Comparison of ENCODE assay signal across 15 cellular contexts in the genomic region with DNA sequence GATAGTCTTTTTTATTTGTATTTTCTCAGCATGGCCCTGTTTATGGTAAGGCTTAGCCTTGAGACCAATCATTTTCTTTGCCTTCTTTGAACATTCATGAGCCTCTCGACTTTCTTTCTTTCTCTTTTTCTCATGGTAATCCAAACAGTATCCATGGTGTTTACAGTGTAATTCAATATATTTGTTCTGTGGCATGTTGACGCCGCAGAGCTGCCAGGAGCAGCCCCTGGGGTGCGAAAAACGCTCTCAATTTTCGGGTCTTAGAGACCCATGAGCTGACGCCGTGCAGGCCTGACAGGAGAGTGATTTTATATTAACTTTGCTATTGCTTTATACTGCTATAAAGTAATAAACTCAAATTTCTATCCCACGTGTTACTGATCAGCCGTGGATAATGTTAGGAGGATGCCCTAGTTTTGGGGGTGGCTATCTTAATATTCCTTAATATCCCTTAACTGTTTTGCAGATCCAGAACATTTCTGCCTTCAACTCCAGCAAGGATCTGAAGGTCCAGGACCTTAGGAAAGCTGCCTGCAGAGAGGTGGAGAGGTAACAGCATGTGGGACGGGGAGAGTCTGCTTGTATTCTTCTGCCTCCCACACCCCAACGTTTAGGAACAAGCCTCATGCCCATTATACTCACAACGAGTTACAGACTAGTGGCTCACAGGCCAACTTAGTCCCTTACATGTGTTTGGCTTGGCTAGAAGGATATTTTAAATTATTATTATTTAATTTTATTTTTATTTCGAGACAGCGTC. TPM values are rescaled to one million over a fixed set of nuclear protein-coding genes. Genes with fewer than 3 reads are reported as not detected.
DNase-seq lines count a peak whose midpoint lies in the region; ATAC-seq and TF ChIP-seq lines count a peak whose summit lies in the region.
"Had no signal": no experiment of that assay in that cellular context is flagged by ENCODE, and none has a peak within 500 bp of the region (broad histone marks: within the 10 kb centered on the region; RNA-seq: fewer than 3 reads in every experiment).

No MANE protein-coding gene starts in this region.

- 0 out of 2 replicates have a peak, but pooled peaks cover 3% of the 10 kb centered on the region for H3F3A ChIP-seq in GM23338 (replicated peaks; ENCODE audit: low read depth)
- peaks cover 3% of the 10 kb centered on the region for H3F3A ChIP-seq in neural progenitor cell (ENCODE audit: low read depth)

- H2AFZ ChIP-seq in GM23338 (no peak overlapping the region), OCI-LY3 (ENCODE audit: low read depth, low read length) (no peak overlapping the region), neural progenitor cell (replicated peaks) (peak overlapping the region; percentile 61), Karpas-422 (ENCODE audit: low read length) (no peak overlapping the region)

- H3K9me3 ChIP-seq in OCI-LY3 (ENCODE audit: insufficient read depth, low read length) (no peaks in the 10 kb centered on the region), neural progenitor cell (ENCODE audit: low read depth) (no peaks in the 10 kb centered on the region), Karpas-422 (ENCODE audit: low read length) (no peaks in the 10 kb centered on the region)
- H3K9me3 ChIP-seq: ascending aorta, vagina had no signal

- no peaks in the 10 kb centered on the region for H3K9me3 Mint-ChIP-seq in GM23338
- no peaks in the 10 kb centered on the region for H3K9me3 Mint-ChIP-seq in neural progenitor cell

- H3K4me1 Mint-ChIP-seq in GM23338 (peaks cover 33% of the 10 kb centered on the region), neural progenitor cell (peaks cover 8% of the 10 kb centered on the region)

- peak overlapping the region; percentile 70 for H3K4me2 ChIP-seq in GM23338
- H3K4me2 ChIP-seq in OCI-LY3 (ENCODE audit: low read length): peak overlapping the region; percentile 16
- peak overlapping the region; percentile 43 for H3K4me2 ChIP-seq in neural progenitor cell
- H3K4me2 ChIP-seq in Karpas-422 (ENCODE audit: low read depth, low read length, poor library complexity, severe bottlenecking): no peak overlapping the region

- DNase-seq in GM23338 (ENCODE audit: low spot score) (peak; percentile 40), NCI-H2081 treated with DMSO at 0.1 percent for 48 hours (lab: John Stamatoyannopoulos, UW) (peak; percentile 36), neural progenitor cell (ENCODE audit: low spot score) (no peak), SHP77 (lab: John Stamatoyannopoulos, UW) (no peak), Karpas-422 (no peak)
- DNase-seq in stimulated activated CD4-positive, alpha-beta T cell treated with anti-CD3 and anti-CD28 coated beads, Interleukin-15, amount 100 ng/mL, for 24 hours: no peak
- DNase-seq: mesenchymal stem cell, NCI-H1694, OCI-M1 had no signal

- TF ChIP-seq CTCF in GM23338 (conservative IDR thresholded peaks at IDR 0.05; ENCODE audit: low read depth in 2 of 2) (no peak), OCI-LY3 (IDR thresholded peaks at IDR 0.05; ENCODE audit: low read depth, low read length) (no peak), neural progenitor cell (IDR thresholded peaks at IDR 0.05) (no peak)

- H3K79me2 ChIP-seq in GM23338 (replicated peaks; ENCODE audit: insufficient read depth) (no peaks in the 10 kb centered on the region), OCI-LY3 (ENCODE audit: low read length) (no peaks in the 10 kb centered on the region), neural progenitor cell (ENCODE audit: low read depth) (no peaks in the 10 kb centered on the region), Karpas-422 (ENCODE audit: low read length) (no peaks in the 10 kb centered on the region)

- H3K36me3 ChIP-seq in GM23338 (ENCODE audit: insufficient read depth) (no peaks in the 10 kb centered on the region), OCI-LY3 (replicated peaks; ENCODE audit: low read depth, low read length) (no peaks in the 10 kb centered on the region), neural progenitor cell (no peaks in the 10 kb centered on the region), Karpas-422 (ENCODE audit: insufficient read depth, low read length) (no peaks in the 10 kb centered on the region)
- H3K36me3 ChIP-seq: ascending aorta, vagina had no signal

- H3K27ac ChIP-seq in GM23338 (ENCODE audit: low read depth): no peak overlapping the region
- H3K27ac ChIP-seq in OCI-LY3 (ENCODE audit: low read length): no peak overlapping the region
- no peak overlapping the region for H3K27ac ChIP-seq in neural progenitor cell
- H3K27ac ChIP-seq in Karpas-422 (ENCODE audit: low read length): no peak overlapping the region
- H3K27ac ChIP-seq: ascending aorta, coronary artery, vagina had no signal

- no peak overlapping the region; the same call in 2 of the 3 replicates for H3K4me3 Mint-ChIP-seq in GM23338
- no peak overlapping the region for H3K4me3 Mint-ChIP-seq in neural progenitor cell

- peak overlapping the region; percentile 21; the same call in 1 of the 2 replicates for H3K4me3 ChIP-seq in GM23338
- H3K4me3 ChIP-seq in OCI-LY3 (ENCODE audit: low read length): no peak overlapping the region
- no peak overlapping the region for H3K4me3 ChIP-seq in neural progenitor cell
- no peak overlapping the region for H3K4me3 ChIP-seq in Karpas-422 (ENCODE audit: low read length)
- H3K4me3 ChIP-seq: ascending aorta, coronary artery, vagina had no signal

- H3K27me3 Mint-ChIP-seq in GM23338 (ENCODE audit: insufficient read depth, low read depth, poor library complexity) (peaks cover 14% of the 10 kb centered on the region), neural progenitor cell (ENCODE audit: insufficient read depth, low read depth) (peaks cover 2% of the 10 kb centered on the region)

- H3K27me3 ChIP-seq in GM23338 (ENCODE audit: insufficient read depth) (peaks cover 22% of the 10 kb centered on the region; the same call in 1 of the 2 replicates), OCI-LY3 (ENCODE audit: low read depth, low read length) (peaks cover 12% of the 10 kb centered on the region), neural progenitor cell (no peaks in the 10 kb centered on the region), Karpas-422 (ENCODE audit: low read length) (no peaks in the 10 kb centered on the region)
- H3K27me3 ChIP-seq: ascending aorta, vagina had no signal

- peak; percentile 77 for ATAC-seq in GM23338
- no peak for ATAC-seq in HG03175 (IDR thresholded peaks at IDR 0.05; ENCODE audit: unreplicated experiment)
- ATAC-seq: SK-N-SH treated with all-trans-retinoic acid at 6 μM for 48 hours had no signal

- H3K9me2 ChIP-seq in GM23338 (ENCODE audit: insufficient read depth) (no peaks in the 10 kb centered on the region), Karpas-422 (replicated peaks; ENCODE audit: insufficient read depth, low read length) (no peaks in the 10 kb centered on the region)

- H3K9ac ChIP-seq in OCI-LY3 (ENCODE audit: low read length) (no peak overlapping the region), neural progenitor cell (peak overlapping the region; percentile 13), Karpas-422 (ENCODE audit: low read length) (no peak overlapping the region)

- H4K20me1 ChIP-seq in GM23338 (replicated peaks; ENCODE audit: insufficient read depth) (no peaks in the 10 kb centered on the region), OCI-LY3 (ENCODE audit: insufficient read depth, low read length) (no peaks in the 10 kb centered on the region), neural progenitor cell (ENCODE audit: low read depth) (no peaks in the 10 kb centered on the region), Karpas-422 (ENCODE audit: insufficient read depth, low read depth, low read length) (no peaks in the 10 kb centered on the region)

- H3K36me3 Mint-ChIP-seq in GM23338 (ENCODE audit: low read depth) (no peaks in the 10 kb centered on the region), neural progenitor cell (no peaks in the 10 kb centered on the region)

- no peak overlapping the region for H3K27ac Mint-ChIP-seq in GM23338
- no peak overlapping the region for H3K27ac Mint-ChIP-seq in neural progenitor cell

- peaks cover 43% of the 10 kb centered on the region for H3K4me1 ChIP-seq in GM23338 (ENCODE audit: insufficient read depth)
- peaks cover 51% of the 10 kb centered on the region for H3K4me1 ChIP-seq in OCI-LY3 (ENCODE audit: low read length)
- peaks cover 10% of the 10 kb centered on the region for H3K4me1 ChIP-seq in neural progenitor cell
- H3K4me1 ChIP-seq in Karpas-422 (ENCODE audit: low read length): peaks cover 31% of the 10 kb centered on the region
- H3K4me1 ChIP-seq: ascending aorta, vagina had no signal

TF ChIP-seq in GM23338, 12 proteins besides CTCF, POLR2A, EP300 and RAD21 (continues in another document):
- TF ChIP-seq, protein P1, sequence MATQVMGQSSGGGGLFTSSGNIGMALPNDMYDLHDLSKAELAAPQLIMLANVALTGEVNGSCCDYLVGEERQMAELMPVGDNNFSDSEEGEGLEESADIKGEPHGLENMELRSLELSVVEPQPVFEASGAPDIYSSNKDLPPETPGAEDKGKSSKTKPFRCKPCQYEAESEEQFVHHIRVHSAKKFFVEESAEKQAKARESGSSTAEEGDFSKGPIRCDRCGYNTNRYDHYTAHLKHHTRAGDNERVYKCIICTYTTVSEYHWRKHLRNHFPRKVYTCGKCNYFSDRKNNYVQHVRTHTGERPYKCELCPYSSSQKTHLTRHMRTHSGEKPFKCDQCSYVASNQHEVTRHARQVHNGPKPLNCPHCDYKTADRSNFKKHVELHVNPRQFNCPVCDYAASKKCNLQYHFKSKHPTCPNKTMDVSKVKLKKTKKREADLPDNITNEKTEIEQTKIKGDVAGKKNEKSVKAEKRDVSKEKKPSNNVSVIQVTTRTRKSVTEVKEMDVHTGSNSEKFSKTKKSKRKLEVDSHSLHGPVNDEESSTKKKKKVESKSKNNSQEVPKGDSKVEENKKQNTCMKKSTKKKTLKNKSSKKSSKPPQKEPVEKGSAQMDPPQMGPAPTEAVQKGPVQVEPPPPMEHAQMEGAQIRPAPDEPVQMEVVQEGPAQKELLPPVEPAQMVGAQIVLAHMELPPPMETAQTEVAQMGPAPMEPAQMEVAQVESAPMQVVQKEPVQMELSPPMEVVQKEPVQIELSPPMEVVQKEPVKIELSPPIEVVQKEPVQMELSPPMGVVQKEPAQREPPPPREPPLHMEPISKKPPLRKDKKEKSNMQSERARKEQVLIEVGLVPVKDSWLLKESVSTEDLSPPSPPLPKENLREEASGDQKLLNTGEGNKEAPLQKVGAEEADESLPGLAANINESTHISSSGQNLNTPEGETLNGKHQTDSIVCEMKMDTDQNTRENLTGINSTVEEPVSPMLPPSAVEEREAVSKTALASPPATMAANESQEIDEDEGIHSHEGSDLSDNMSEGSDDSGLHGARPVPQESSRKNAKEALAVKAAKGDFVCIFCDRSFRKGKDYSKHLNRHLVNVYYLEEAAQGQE (IDR thresholded peaks at IDR 0.05; ENCODE audit: unreplicated experiment): no peak

RNA-seq across cellular contexts. Expression of a gene that starts 29.3 kb away (rescaled TPM):
- 99.4 and 131 TPM in 2 replicates for total RNA-seq in GM23338 (2014; rRNA removed; shearing (Covaris generic))
- 68.3 and 70.7 TPM in 2 replicates for polyA plus RNA-seq in GM23338 (2016; fragmentation: Nextera tagmentation; extraction: Ambion mirVana)
- 39.9 and 49.7 TPM in 2 replicates for total RNA-seq in neural progenitor cell (ENCODE audit: low replicate concordance)
- 0.25 and 1.5 TPM in 2 replicates for total RNA-seq in Karpas-422 (2014; rRNA removed; shearing (Covaris generic); ENCODE audit: low replicate concordance)

RNA-seq across cellular contexts. Expression of a gene that starts 36.0 kb away (rescaled TPM):
- total RNA-seq in GM23338 (2014; rRNA removed; shearing (Covaris generic)): 1.7 and 4.1 TPM in 2 replicates
- polyA plus RNA-seq in GM23338 (2016; fragmentation: Nextera tagmentation; extraction: Ambion mirVana): 0.73 and 1.1 TPM in 2 replicates
- total RNA-seq in neural progenitor cell (ENCODE audit: low replicate concordance): 0.41 and 0.87 TPM in 2 replicates
- 0.76 TPM in 1 of 2 replicates, not detected in the other for total RNA-seq in Karpas-422 (2014; rRNA removed; shearing (Covaris generic); ENCODE audit: low replicate concordance)
- total RNA-seq: ascending aorta had no signal

Comparison
In these comparisons a context has a peak if more than half of its experiments do, and no peak if none do; other contexts are left out.
1. DNase-seq: peak in GM23338 (single experiment) and NCI-H2081 treated with DMSO at 0.1 percent for 48 hours (single experiment); none in neural progenitor cell (single experiment), stimulated activated CD4-positive, alpha-beta T cell treated with anti-CD3 and anti-CD28 coated beads, Interleukin-15, amount 100 ng/mL, for 24 hours (single experiment), SHP77 (0 of 2) and Karpas-422 (single experiment).
2. RNA of a gene that starts 29.3 kb away (total RNA-seq): 99.4 to 131 TPM in GM23338 and 39.9 to 49.7 TPM in neural progenitor cell; 0.25 to 1.5 TPM in Karpas-422; every median in the first group is over 10 times any median in the second.